ENCODE assay signal across 10 cellular contexts in the genomic region with DNA sequence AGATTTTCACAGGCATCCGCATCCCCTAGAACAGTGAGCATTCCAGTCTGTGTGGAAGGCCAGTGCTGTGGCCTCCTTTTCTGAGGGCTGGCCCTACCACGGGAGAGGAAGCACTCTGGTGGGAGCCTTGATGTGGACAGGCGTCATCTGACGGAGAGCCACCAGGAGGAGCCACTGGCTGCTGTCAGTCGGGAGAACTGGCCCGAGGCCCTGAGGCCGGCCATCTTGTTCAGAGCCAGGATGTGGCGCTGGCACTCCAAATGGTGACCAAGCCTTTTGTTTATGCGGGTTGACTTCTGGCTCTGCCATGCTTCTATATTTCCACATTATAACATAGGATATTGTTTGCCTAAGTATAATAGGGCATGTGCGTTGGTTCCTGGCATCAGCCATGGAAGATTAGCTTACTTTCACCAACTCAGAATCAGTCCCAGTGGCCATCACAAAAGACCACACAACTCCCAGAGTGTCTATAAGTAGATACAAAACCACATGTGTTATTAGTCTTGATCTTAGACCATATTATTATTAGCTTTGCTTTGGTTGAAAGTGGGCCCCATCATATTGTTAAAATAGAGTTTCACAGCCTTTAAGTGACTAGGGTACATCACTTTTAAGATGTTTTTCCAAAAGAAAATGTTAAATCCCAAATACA.
A peak's percentile ranks its signal among the peaks of the same experiment; 100 is the strongest.
DNase-seq lines count a peak whose midpoint lies in the region; ATAC-seq and TF ChIP-seq lines count a peak whose summit lies in the region.
"Had no signal": no experiment of that assay in that cellular context is flagged by ENCODE, and none has a peak within 500 bp of the region (broad histone marks: within the 10 kb centered on the region; RNA-seq: fewer than 3 reads in every experiment).

No MANE protein-coding gene starts in this region.

- in situ Hi-C loops in KBM-7 (cut with MboI; ENCODE audit: low pct_unique_long_range_greater_than_20kb, low sequenced_read_pairs): no loop called here

- DNase-seq in NCI-H748 (lab: John Stamatoyannopoulos, UW; ENCODE audit: unreplicated experiment) (peak; percentile 60), NCI-H748 treated with DMSO at 0.1 percent for 48 hours (lab: John Stamatoyannopoulos, UW) (no peak), KBM-7 (peak; percentile 45), nephron progenitor cell (peak; percentile 24), SIG-M5 (lab: John Stamatoyannopoulos, UW) (no peak), mucosa of gallbladder (ENCODE audit: low spot score) (no peak), mesenteric fat pad (ENCODE audit: low spot score) (no peak)
- DNase-seq: CD4-positive, CD25-positive, alpha-beta regulatory T cell had no signal

- no peaks in the 10 kb centered on the region for H3K36me3 Mint-ChIP-seq in activated T-helper 17 cell treated with anti-CD3 and anti-CD28 coated beads, Interleukin-2, amount 50 U/mL, for 72 hours (ENCODE audit: low read depth)
- peaks cover 33% of the 10 kb centered on the region for H3K36me3 Mint-ChIP-seq in nephron progenitor cell (ENCODE audit: low read depth)

- H3K4me1 Mint-ChIP-seq in activated T-helper 17 cell treated with anti-CD3 and anti-CD28 coated beads, Interleukin-2, amount 50 U/mL, for 72 hours: peaks cover 54% of the 10 kb centered on the region
- H3K4me1 Mint-ChIP-seq in nephron progenitor cell: peaks cover 20% of the 10 kb centered on the region

- H3K27me3 Mint-ChIP-seq in activated T-helper 17 cell treated with anti-CD3 and anti-CD28 coated beads, Interleukin-2, amount 50 U/mL, for 72 hours: no peaks in the 10 kb centered on the region
- no peaks in the 10 kb centered on the region for H3K27me3 Mint-ChIP-seq in nephron progenitor cell (ENCODE audit: low read depth, poor library complexity)

- H3K27ac Mint-ChIP-seq in activated T-helper 17 cell treated with anti-CD3 and anti-CD28 coated beads, Interleukin-2, amount 50 U/mL, for 72 hours: peak overlapping the region; percentile 58
- no peak overlapping the region for H3K27ac Mint-ChIP-seq in nephron progenitor cell

- H3K4me3 Mint-ChIP-seq in activated T-helper 17 cell treated with anti-CD3 and anti-CD28 coated beads, Interleukin-2, amount 50 U/mL, for 72 hours: no peak overlapping the region
- H3K4me3 Mint-ChIP-seq in nephron progenitor cell: no peak overlapping the region

- peak; percentile 15 for TF ChIP-seq CTCF in nephron progenitor cell (IDR thresholded peaks at IDR 0.05)

- H3K9me3 Mint-ChIP-seq in activated T-helper 17 cell treated with anti-CD3 and anti-CD28 coated beads, Interleukin-2, amount 50 U/mL, for 72 hours: peaks cover 3% of the 10 kb centered on the region
- H3K9me3 Mint-ChIP-seq in nephron progenitor cell: no peaks in the 10 kb centered on the region
- H3K9me3 Mint-ChIP-seq: CD4-positive, CD25-positive, alpha-beta regulatory T cell had no signal

- no peak for ATAC-seq in activated T-helper 17 cell treated with anti-CD3 and anti-CD28 coated beads, Interleukin-2, amount 50 U/mL, for 72 hours (replicated peaks)
- ATAC-seq: left lobe of liver had no signal

Comparison
In these comparisons a context has a peak if more than half of its experiments do, and no peak if none do; other contexts are left out.
1. DNase-seq: peak in NCI-H748 (single experiment), KBM-7 (single experiment) and nephron progenitor cell (single experiment); none in NCI-H748 treated with DMSO at 0.1 percent for 48 hours (single experiment), SIG-M5 (single experiment), mucosa of gallbladder (single experiment) and mesenteric fat pad (single experiment).